In the genomic region with DNA sequence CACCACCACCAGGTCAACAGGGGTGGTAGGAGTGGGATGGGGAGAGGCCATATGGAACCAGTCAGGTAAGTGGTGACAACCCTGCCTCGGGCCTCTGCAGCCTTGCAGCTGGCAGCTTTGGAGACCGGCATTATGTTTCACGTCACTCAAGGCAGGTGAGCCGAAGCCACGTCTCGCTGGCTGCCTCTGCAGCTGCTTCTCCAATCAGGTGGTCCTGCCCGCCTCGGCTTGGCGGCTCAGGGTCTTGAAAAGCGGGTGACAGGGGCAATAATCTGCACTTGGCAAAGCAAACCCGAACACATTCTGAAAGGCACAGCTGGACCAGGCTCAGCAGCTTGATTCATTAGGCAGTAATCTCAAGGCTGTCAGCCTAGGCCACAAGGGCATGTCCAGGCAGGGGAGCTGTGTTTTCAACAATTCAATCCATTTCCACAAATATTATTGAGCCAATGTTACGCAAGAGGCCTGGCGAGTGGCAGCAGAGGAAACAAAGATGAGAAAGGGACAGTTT, we compare ENCODE assay signal across 14 cellular contexts.
DNase-seq lines count a peak whose midpoint lies in the region; ATAC-seq, FAIRE-seq and TF ChIP-seq lines count a peak whose summit lies in the region.
"Had no signal": no experiment of that assay in that cellular context is flagged by ENCODE, and none has a peak within 500 bp of the region (broad histone marks: within the 10 kb centered on the region; RNA-seq: fewer than 3 reads in every experiment).

No MANE protein-coding gene starts in this region.

- no peaks in the 10 kb centered on the region for H3K27me3 Mint-ChIP-seq in activated CD4-positive, alpha-beta memory T cell treated with anti-CD3 and anti-CD28 coated beads for 36 hours
- H3K27me3 Mint-ChIP-seq in stimulated activated memory B cell treated with anti-CD40 and anti-IgM and Interleukin-4, amounts not matched to agents 10 μg/mL and 1 μg/mL and 100 μg/mL, for 72 hours, result no peaks in the 10 kb centered on the region

- H3K4me3 ChIP-seq in HepG2 (replicated peaks in 1 of 3; ENCODE audit: insufficient read depth in 1 of 3, low read depth in 2 of 3, low read length in 3 of 3), result no peak overlapping the region
- no peak overlapping the region for H3K4me3 ChIP-seq in right lobe of liver
- no peak overlapping the region for H3K4me3 ChIP-seq in stomach
- H3K4me3 ChIP-seq: suprapubic skin had no signal

- intact Hi-C loops in HepG2 (cut with micrococcal nuclease; ENCODE audit: unreplicated experiment), result no loop called here
- intact Hi-C loops in right lobe of liver (cut with DNase I), result no loop called here
- intact Hi-C loops in Right ventricle myocardium superior (cut with DNase I), result no loop called here
- intact Hi-C loops in activated CD4-positive, alpha-beta memory T cell treated with anti-CD3 and anti-CD28 coated beads for 36 hours (cut with micrococcal nuclease), result no loop called here
- intact Hi-C loops in stomach (cut with DNase I; ENCODE audit: low total_unique reads), result no loop called here

- in situ Hi-C loops in HepG2 (cut with HindIII; ENCODE audit: extremely low pct_ligation_motif_present, low pct_unique_long_range_greater_than_20kb), result no loop called here

- DNase-seq in HepG2 (ENCODE audit: low spot score) (no peak), right lobe of liver (no peak), SK-N-DZ (ENCODE audit: low spot score) (peak; percentile 35), Right ventricle myocardium superior (peak; percentile 73), ureter (ENCODE audit: low spot score) (peak; percentile 61), stomach (no peak)
- DNase-seq in activated CD4-positive, alpha-beta memory T cell treated with anti-CD3 and anti-CD28 coated beads for 36 hours, result no peak
- DNase-seq: activated CD4-positive, alpha-beta T cell treated with anti-CD3 and anti-CD28 coated beads, Interleukin-2, amount 50 U/mL, for 1 hour; cortex of kidney; GOT3; mesendoderm; NCI-H748 treated with DMSO at 0.1 percent for 48 hours had no signal

- POLR2A ChIA-PET in HepG2 (lab: Yijun Ruan, JAX), result no interaction called here
- POLR2A ChIA-PET in activated CD4-positive, alpha-beta memory T cell treated with anti-CD3 and anti-CD28 coated beads for 36 hours (lab: Charles Lee), result no interaction called here

- H3K27me3 ChIP-seq in HepG2 (ENCODE audit: control insufficient read depth in 1 of 2, insufficient read depth in 2 of 2, low read length in 2 of 2), result peaks cover 0 to 3% of the 10 kb centered on the region in 2 experiments; a peak in 1 of 5 replicates
- no peaks in the 10 kb centered on the region for H3K27me3 ChIP-seq in right lobe of liver
- H3K27me3 ChIP-seq in stomach, result no peaks in the 10 kb centered on the region
- H3K27me3 ChIP-seq: suprapubic skin had no signal

- ATAC-seq in HepG2 (peak; percentile 41; the same call in 2 of the 3 replicates), right lobe of liver (no peak), Right ventricle myocardium superior (ENCODE audit: poor library complexity) (peak; percentile 84)
- no peak for ATAC-seq in stimulated activated memory B cell treated with anti-CD40 and anti-IgM and Interleukin-4, amounts not matched to agents 10 μg/mL and 1 μg/mL and 100 μg/mL, for 72 hours

- no peaks in the 10 kb centered on the region for H4K20me1 ChIP-seq in HepG2 (ENCODE audit: insufficient read depth, low read length)

- no peak for TF ChIP-seq CTCF in HepG2 (CRISPR knock-in tag; IDR thresholded peaks at IDR 0.05)
- TF ChIP-seq CTCF in right lobe of liver (IDR thresholded peaks at IDR 0.05), result no peak
- TF ChIP-seq CTCF in stomach (IDR thresholded peaks at IDR 0.05), result no peak

- no peak for FAIRE-seq in HepG2 (lab: Jason Lieb, UNC)

- H3K4me1 Mint-ChIP-seq in activated CD4-positive, alpha-beta memory T cell treated with anti-CD3 and anti-CD28 coated beads for 36 hours (ENCODE audit: low read depth), result no peaks in the 10 kb centered on the region
- H3K4me1 Mint-ChIP-seq in stimulated activated memory B cell treated with anti-CD40 and anti-IgM and Interleukin-4, amounts not matched to agents 10 μg/mL and 1 μg/mL and 100 μg/mL, for 72 hours, result peaks cover 12% of the 10 kb centered on the region

- WGBS in HepG2 (ENCODE audit: low lambda C conversion rate), result 35% methylated on average over 9 of the region's 13 CpGs
- WGBS in right lobe of liver (ENCODE audit: insufficient coverage, low coverage, low lambda C conversion rate, missing lambda C conversion rate), result 42% methylated on average over 6 of the region's 13 CpGs
- 60 to 73% (median 66%) methylated on average over 13 of the region's 13 CpGs for WGBS in stomach, 5 donors

- no peaks in the 10 kb centered on the region for H3K36me3 Mint-ChIP-seq in activated CD4-positive, alpha-beta memory T cell treated with anti-CD3 and anti-CD28 coated beads for 36 hours
- H3K36me3 Mint-ChIP-seq in stimulated activated memory B cell treated with anti-CD40 and anti-IgM and Interleukin-4, amounts not matched to agents 10 μg/mL and 1 μg/mL and 100 μg/mL, for 72 hours, result no peaks in the 10 kb centered on the region

- BruUV-seq in HepG2 (replicated peaks; lab: Mats Ljungman, UMichigan), result no TSS peak

- H2AFZ ChIP-seq in HepG2 (ENCODE audit: low read length), result no peak overlapping the region

- H3K4me2 ChIP-seq in HepG2 (ENCODE audit: low read depth, low read length), result no peak overlapping the region

- no peaks in the 10 kb centered on the region for H3K36me3 ChIP-seq in HepG2 (replicated peaks in 1 of 2; ENCODE audit: control insufficient read depth in 1 of 2, insufficient read depth in 2 of 2, low read length in 2 of 2)
- no peaks in the 10 kb centered on the region for H3K36me3 ChIP-seq in right lobe of liver
- no peaks in the 10 kb centered on the region for H3K36me3 ChIP-seq in stomach
- H3K36me3 ChIP-seq: suprapubic skin had no signal

- TF ChIP-seq POLR2A in HepG2 (IDR thresholded peaks at IDR 0.05; ENCODE audit: insufficient read depth in 1 of 2, low read depth in 2 of 2, low read length in 2 of 2) (no peak), right lobe of liver (IDR thresholded peaks at IDR 0.05) (no peak), stomach (IDR thresholded peaks at IDR 0.05) (no peak)

- no peak overlapping the region for H3K9ac ChIP-seq in HepG2 (ENCODE audit: insufficient read depth, low read depth, low read length)

- CTCF ChIA-PET in HepG2 (lab: Yijun Ruan, JAX; ENCODE audit: low intra/inter-chr PET ratio, low total read pairs), result no interaction called here
- CTCF ChIA-PET in activated CD4-positive, alpha-beta memory T cell treated with anti-CD3 and anti-CD28 coated beads for 36 hours (lab: Charles Lee), result no interaction called here

- no peaks in the 10 kb centered on the region for H3K9me3 Mint-ChIP-seq in activated CD4-positive, alpha-beta memory T cell treated with anti-CD3 and anti-CD28 coated beads for 36 hours
- H3K9me3 Mint-ChIP-seq in stimulated activated memory B cell treated with anti-CD40 and anti-IgM and Interleukin-4, amounts not matched to agents 10 μg/mL and 1 μg/mL and 100 μg/mL, for 72 hours, result no peaks in the 10 kb centered on the region

- TF ChIP-seq EP300 in HepG2 (IDR thresholded peaks at IDR 0.05; ENCODE audit: low read depth in 2 of 2, low read length in 2 of 2), result no peak
- no peak for TF ChIP-seq EP300 in HepG2 (CRISPR knock-in tag; IDR thresholded peaks at IDR 0.05; ENCODE audit: borderline replicate concordance)
- no peak for TF ChIP-seq EP300 in stomach (IDR thresholded peaks at IDR 0.05)

- no peaks in the 10 kb centered on the region for H3K79me2 ChIP-seq in HepG2 (ENCODE audit: insufficient read depth, low read length)

- H3K27ac Mint-ChIP-seq in activated CD4-positive, alpha-beta memory T cell treated with anti-CD3 and anti-CD28 coated beads for 36 hours, result no peak overlapping the region
- no peak overlapping the region for H3K27ac Mint-ChIP-seq in stimulated activated memory B cell treated with anti-CD40 and anti-IgM and Interleukin-4, amounts not matched to agents 10 μg/mL and 1 μg/mL and 100 μg/mL, for 72 hours

- H3K4me3 Mint-ChIP-seq in activated CD4-positive, alpha-beta memory T cell treated with anti-CD3 and anti-CD28 coated beads for 36 hours, result no peak overlapping the region
- no peak overlapping the region for H3K4me3 Mint-ChIP-seq in stimulated activated memory B cell treated with anti-CD40 and anti-IgM and Interleukin-4, amounts not matched to agents 10 μg/mL and 1 μg/mL and 100 μg/mL, for 72 hours

- H3K27ac ChIP-seq in HepG2 (ENCODE audit: extremely low read length, insufficient read depth, low read length) (no peak overlapping the region), right lobe of liver (no peak overlapping the region), stomach (no peak overlapping the region)
- H3K27ac ChIP-seq: suprapubic skin had no signal

- no peak for TF ChIP-seq RAD21 in HepG2 (CRISPR knock-in tag; IDR thresholded peaks at IDR 0.05)

- H3K4me1 ChIP-seq in HepG2 (ENCODE audit: insufficient read depth, low read length) (no peaks in the 10 kb centered on the region), right lobe of liver (no peaks in the 10 kb centered on the region), stomach (peaks cover 0 to 4% (median 0%) of the 10 kb centered on the region in 4 donors)

- no peaks in the 10 kb centered on the region for H3K9me3 ChIP-seq in HepG2 (ENCODE audit: low read length)
- no peaks in the 10 kb centered on the region for H3K9me3 ChIP-seq in right lobe of liver
- no peaks in the 10 kb centered on the region for H3K9me3 ChIP-seq in stomach
- H3K9me3 ChIP-seq: suprapubic skin had no signal

TF ChIP-seq in HepG2, 621 proteins besides CTCF, POLR2A, EP300 and RAD21 (continues in another document):
- TF ChIP-seq CEBPG (CRISPR knock-in tag; IDR thresholded peaks at IDR 0.05), result peak; percentile 30; the same call in 1 of the 2 replicates
- TF ChIP-seq CEBPB (IDR thresholded peaks at IDR 0.05; ENCODE audit: borderline replicate concordance, low read depth, low read length), result peak; percentile 74
- TF ChIP-seq, protein P1, sequence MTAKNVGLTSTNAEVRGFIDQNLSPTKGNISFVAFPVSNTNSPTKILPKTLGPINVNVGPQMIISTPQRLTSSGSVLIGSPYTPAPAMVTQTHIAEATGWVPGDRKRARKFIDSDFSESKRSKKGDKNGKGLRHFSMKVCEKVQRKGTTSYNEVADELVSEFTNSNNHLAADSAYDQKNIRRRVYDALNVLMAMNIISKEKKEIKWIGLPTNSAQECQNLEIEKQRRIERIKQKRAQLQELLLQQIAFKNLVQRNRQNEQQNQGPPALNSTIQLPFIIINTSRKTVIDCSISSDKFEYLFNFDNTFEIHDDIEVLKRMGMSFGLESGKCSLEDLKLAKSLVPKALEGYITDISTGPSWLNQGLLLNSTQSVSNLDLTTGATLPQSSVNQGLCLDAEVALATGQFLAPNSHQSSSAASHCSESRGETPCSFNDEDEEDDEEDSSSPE (CRISPR knock-in tag; IDR thresholded peaks at IDR 0.05), result no peak
- TF ChIP-seq ZNF652 (CRISPR knock-in tag; IDR thresholded peaks at IDR 0.05; ENCODE audit: borderline replicate concordance, low read depth), result no peak
- TF ChIP-seq ZNF331 (CRISPR knock-in tag; IDR thresholded peaks at IDR 0.05), result peak; percentile 41; the same call in 1 of the 2 replicates

Comparison
In these comparisons a context has a peak if more than half of its experiments do, and no peak if none do; other contexts are left out.
1. ATAC-seq: peak in HepG2 (single experiment) and Right ventricle myocardium superior (single experiment); none in right lobe of liver (0 of 4) and stimulated activated memory B cell treated with anti-CD40 and anti-IgM and Interleukin-4, amounts not matched to agents 10 μg/mL and 1 μg/mL and 100 μg/mL, for 72 hours (single experiment).
2. DNase-seq: peak in SK-N-DZ (single experiment), Right ventricle myocardium superior (single experiment) and ureter (single experiment); none in HepG2 (single experiment), right lobe of liver (0 of 3), activated CD4-positive, alpha-beta memory T cell treated with anti-CD3 and anti-CD28 coated beads for 36 hours (single experiment) and stomach (single experiment).